8 cellular contexts compared by ENCODE assay signal in the genomic region with DNA sequence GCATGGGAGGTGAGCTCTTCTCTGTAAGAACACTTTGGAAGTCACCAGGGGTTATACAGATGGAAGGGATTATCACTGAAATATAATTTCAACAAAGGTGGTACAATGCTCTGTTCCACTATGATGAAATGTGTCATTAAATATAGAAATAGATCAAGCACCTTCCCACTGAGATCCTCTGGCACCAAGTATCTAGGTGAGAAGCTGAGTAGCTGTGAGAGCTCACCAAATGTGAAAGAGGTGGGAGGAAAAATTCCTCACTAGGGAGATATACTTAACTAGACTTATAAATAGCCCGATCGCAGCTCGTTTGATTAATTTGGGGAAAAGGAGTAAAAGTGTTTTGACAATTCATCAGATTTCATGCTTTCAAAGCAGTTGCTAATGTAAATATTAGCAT.
"Had no signal": no experiment of that assay in that cellular context is flagged by ENCODE, and none has a peak within 500 bp of the region (broad histone marks: within the 10 kb centered on the region; RNA-seq: fewer than 3 reads in every experiment).

No MANE protein-coding gene starts in this region.

- DNase-seq: H7, HFFc6 had no signal

- H3K9me3 Mint-ChIP-seq: GM23338, HFFc6, IgD-negative memory B cell had no signal

- H3K4me1 Mint-ChIP-seq: GM23338 had no signal

- ATAC-seq: GM23338, HCT116, HepG2 had no signal

- H3K27ac Mint-ChIP-seq: GM23338, HFFc6, IgD-negative memory B cell had no signal

- H3K4me1 ChIP-seq: HAP-1 had no signal

- H3K27ac ChIP-seq: HL-60 had no signal

- H3K4me3 ChIP-seq: GM23338, HAP-1 had no signal

- H3K27me3 Mint-ChIP-seq: IgD-negative memory B cell had no signal

- H3K36me3 Mint-ChIP-seq: IgD-negative memory B cell had no signal

- H3K4me3 Mint-ChIP-seq: GM23338, HFFc6 had no signal

- H2AFZ ChIP-seq: GM23338 had no signal

- H3K4me2 ChIP-seq: GM23338 had no signal
